Comparison of ENCODE assay signal across 14 cellular contexts in the genomic region with DNA sequence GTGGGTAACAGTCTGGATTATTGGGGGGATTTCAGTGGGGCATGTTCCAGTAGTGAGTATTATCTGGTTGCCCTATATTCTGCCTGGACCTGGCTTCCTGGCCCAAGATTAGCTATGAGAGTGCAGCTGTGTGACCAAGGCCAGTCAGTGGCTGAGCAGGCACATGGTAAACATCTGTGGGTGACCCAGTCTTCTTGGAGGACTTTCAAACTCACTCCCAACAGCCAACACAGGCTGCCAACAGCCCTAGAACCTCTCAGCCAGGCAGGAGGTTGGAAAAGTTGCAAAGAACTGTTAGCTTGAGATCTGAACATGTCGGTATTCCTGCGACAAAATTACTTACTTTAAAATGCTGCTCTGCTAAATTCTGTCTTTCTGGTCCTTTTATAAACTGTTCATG.
DNase-seq lines count a peak whose midpoint lies in the region; ATAC-seq and TF ChIP-seq lines count a peak whose summit lies in the region.
"Had no signal": no experiment of that assay in that cellular context is flagged by ENCODE, and none has a peak within 500 bp of the region (broad histone marks: within the 10 kb centered on the region; RNA-seq: fewer than 3 reads in every experiment).

No MANE protein-coding gene starts in this region.

- TF ChIP-seq CTCF in fibroblast of pulmonary artery (IDR thresholded peaks at IDR 0.05; ENCODE audit: low read length, missing control alignments) = no peak

- H3K27ac ChIP-seq in substantia nigra (ENCODE audit: low read depth, low read length, poor library complexity, severe bottlenecking) = no peak overlapping the region
- H3K27ac ChIP-seq: C4-2B had no signal

- ATAC-seq in GM21390 (IDR thresholded peaks at IDR 0.05; ENCODE audit: unreplicated experiment) = no peak
- ATAC-seq in GM21786 (IDR thresholded peaks at IDR 0.05; ENCODE audit: unreplicated experiment) = no peak
- ATAC-seq: activated CD4-positive, alpha-beta T cell treated with anti-CD3 and anti-CD28 coated beads for 36 hours had no signal

- no peak overlapping the region for H3K4me3 ChIP-seq in fibroblast of pulmonary artery (replicated peaks; ENCODE audit: low read depth, low read length)

- peak; percentile 26 for DNase-seq in HS-5 (ENCODE audit: low read depth)
- DNase-seq in fibroblast of pulmonary artery (ENCODE audit: low read depth) = peak; percentile 38
- peak; percentile 28 for DNase-seq in midbrain (lab: John Stamatoyannopoulos, UW)
- DNase-seq in substantia nigra (lab: John Stamatoyannopoulos, UW) = peak in 28 of 49 donors; percentile 0 to 47 (median 10)
- no peak for DNase-seq in NOMO-1 treated with dmso at 0.1 percent for 144 hours (lab: John Stamatoyannopoulos, UW; ENCODE audit: unreplicated experiment)
- DNase-seq in NCI-H345 treated with DMSO at 0.1 percent for 48 hours (lab: John Stamatoyannopoulos, UW; ENCODE audit: unreplicated experiment) = no peak
- DNase-seq: activated CD4-positive, alpha-beta T cell treated with anti-CD3 and anti-CD28 coated beads for 36 hours; islet precursor cell; Kasumi-1; NCI-H1930; NK-92 treated with Interleukin-12 subunit alpha and Interleukin-12 subunit beta, amount 100 ng/mL, for 24 hours had no signal

Comparison
In these comparisons a context has a peak if more than half of its experiments do, and no peak if none do; other contexts are left out.
1. DNase-seq: peak in HS-5 (single experiment), fibroblast of pulmonary artery (single experiment), midbrain (single experiment) and substantia nigra (28 of 49); none in NOMO-1 treated with dmso at 0.1 percent for 144 hours (single experiment) and NCI-H345 treated with DMSO at 0.1 percent for 48 hours (single experiment).